26 cellular contexts compared by ENCODE assay signal in genomic region chr4:178671766-178672165, GRCh38.
"Had no signal": no experiment of that assay in that cellular context is flagged by ENCODE, and none has a peak within 500 bp of the region (broad histone marks: within the 10 kb centered on the region; RNA-seq: fewer than 3 reads in every experiment).

No MANE protein-coding gene starts in this region.

- DNase-seq: stimulated activated CD4-positive, alpha-beta T cell treated with anti-CD3 and anti-CD28 coated beads, Interleukin-2, amount 100 ng/mL, for 48 hours; stimulated activated CD4-positive, alpha-beta T cell treated with anti-CD3 and anti-CD28 coated beads, Interleukin-4, amount 100 ng/mL, for 1 hour; stimulated activated CD4-positive, alpha-beta T cell treated with anti-CD3 and anti-CD28 coated beads, Interleukin-4, amount 100 ng/mL, for 24 hours; stimulated activated CD4-positive, alpha-beta T cell treated with anti-CD3 and anti-CD28 coated beads, Interleukin-4, amount 100 ng/mL, for 4 hours; stimulated activated CD8-positive, alpha-beta memory T cell treated with anti-CD3 and anti-CD28 coated beads, Interleukin-4, amount 100 ng/mL, for 48 hours; stimulated activated naive B cell treated with anti-CD40 and anti-IgM and Interleukin-4, amounts not matched to agents 10 μg/mL and 1 μg/mL and 100 μg/mL, for 72 hours; stimulated activated naive CD4-positive, alpha-beta T cell; stimulated activated naive CD4-positive, alpha-beta T cell treated with Interleukin-2 at 50 U/mL for 16 hours; stimulated activated naive CD8-positive, alpha-beta T cell treated with anti-CD3 and anti-CD28 coated beads, Interleukin-15, amount 100 ng/mL, for 72 hours; stimulated activated naive CD8-positive, alpha-beta T cell treated with anti-CD3 and anti-CD28 coated beads, Interleukin-15, Interleukin-2, amounts not matched to agents 100 U/mL and 50 U/mL, for 24 hours; stomach; substantia nigra; testis; thyroid gland; tibial artery; transverse colon; trophoblast cell; upper lobe of left lung; upper lobe of right lung; uterus had no signal

- H3K27me3 ChIP-seq: stomach, suprapubic skin, testis, thyroid gland, tibial artery, tibial nerve, transverse colon, upper lobe of left lung, upper lobe of right lung, uterus, vagina had no signal

- H3K4me1 ChIP-seq: stomach, suprapubic skin, testis, thyroid gland, tibial artery, tibial nerve, transverse colon, upper lobe of left lung, upper lobe of right lung, uterus, vagina had no signal

- ATAC-seq: stimulated activated effector memory CD8-positive, alpha-beta T cell treated with anti-CD3 and anti-CD28 coated beads, Interleukin-12 subunit alpha, Interleukin-12 subunit beta, amount 100 ng/mL, for 72 hours; stimulated activated memory B cell treated with anti-CD40 and anti-IgM and Interleukin-4, amounts not matched to agents 10 μg/mL and 1 μg/mL and 100 μg/mL, for 72 hours; stimulated activated naive B cell treated with anti-CD40 and anti-IgM and Interleukin-4, amounts not matched to agents 10 μg/mL and 1 μg/mL and 100 μg/mL, for 72 hours; stimulated activated naive CD8-positive, alpha-beta T cell treated with anti-CD3 and anti-CD28 coated beads, Interleukin-15, amount 100 ng/mL, for 72 hours; stimulated activated naive CD8-positive, alpha-beta T cell treated with anti-CD3 and anti-CD28 coated beads, Interleukin-15, Interleukin-2, amounts not matched to agents 100 U/mL and 50 U/mL, for 24 hours; upper lobe of right lung had no signal

- H3K4me3 ChIP-seq: stomach, suprapubic skin, testis, thoracic aorta, thyroid gland, tibial artery, tibial nerve, transverse colon, upper lobe of left lung, upper lobe of right lung, uterus, vagina had no signal

- H3K36me3 ChIP-seq: stomach, suprapubic skin, thoracic aorta, thyroid gland, tibial artery, tibial nerve, transverse colon, upper lobe of left lung, upper lobe of right lung, uterus, vagina had no signal

- H3K27ac ChIP-seq: stomach, suprapubic skin, testis, thoracic aorta, thyroid gland, tibial artery, tibial nerve, transverse colon, upper lobe of left lung, upper lobe of right lung, uterus, vagina had no signal

- H3K9me3 ChIP-seq: suprapubic skin, testis, thyroid gland, tibial nerve, transverse colon, uterus, vagina had no signal
